ENCODE assay signal across 1 cellular context in genomic region chr1:179016694-179017382, GRCh38.
A peak's percentile ranks its signal among the peaks of the same experiment; 100 is the strongest.
TF ChIP-seq lines count a peak whose summit lies in the region.

No MANE protein-coding gene starts in this region.

TF ChIP-seq in K562, 482 proteins besides CTCF, POLR2A, EP300 and RAD21 (continued from another document and continues in another):
- TF ChIP-seq ARID3B (CRISPR knock-in tag; IDR thresholded peaks at IDR 0.05; ENCODE audit: borderline replicate concordance) (no peak), LEF1 (IDR thresholded peaks at IDR 0.05) (no peak), CLOCK (CRISPR knock-in tag; IDR thresholded peaks at IDR 0.05; ENCODE audit: borderline replicate concordance) (no peak), ZNF77 (CRISPR knock-in tag; IDR thresholded peaks at IDR 0.05) (no peak), SPI1 (IDR thresholded peaks at IDR 0.05; ENCODE audit: borderline replicate concordance, low read depth, low read length) (peak; percentile 71; the same call in 1 of the 2 replicates), RFX1 (IDR thresholded peaks at IDR 0.05) (no peak), MTA1 (IDR thresholded peaks at IDR 0.05; ENCODE audit: borderline replicate concordance) (no peak), ZSCAN32 (CRISPR knock-in tag; IDR thresholded peaks at IDR 0.05) (no peak), ZNF75A (CRISPR knock-in tag; IDR thresholded peaks at IDR 0.05) (no peak), ZNF407 (IDR thresholded peaks at IDR 0.05; ENCODE audit: low read depth) (no peak), ZBTB1 (CRISPR knock-in tag; IDR thresholded peaks at IDR 0.05; ENCODE audit: borderline replicate concordance, low read depth) (no peak), MYBL2 (IDR thresholded peaks at IDR 0.05; ENCODE audit: low read depth) (no peak), MYBL2 (CRISPR knock-in tag; IDR thresholded peaks at IDR 0.05; ENCODE audit: borderline replicate concordance) (no peak), SMARCA5 (IDR thresholded peaks at IDR 0.05) (no peak), ATF3 (IDR thresholded peaks at IDR 0.05) (peak; percentile 7; the same call in 1 of the 2 replicates), ATF3 (CRISPR knock-in tag; conservative IDR thresholded peaks at IDR 0.05) (no peak), ZNF24 (IDR thresholded peaks at IDR 0.05) (no peak), HDAC1 (IDR thresholded peaks at IDR 0.05) (peak in 1 of 2 experiments; percentile 85; a peak in 2 of 4 replicates), MIER1 (IDR thresholded peaks at IDR 0.05; ENCODE audit: low read depth) (no peak), GABPB1 (CRISPR knock-in tag; IDR thresholded peaks at IDR 0.05) (no peak), RNF2 (IDR thresholded peaks at IDR 0.05) (peak; percentile 81), CHD2 (IDR thresholded peaks at IDR 0.05; ENCODE audit: low read depth, low read length) (no peak), ZNF280A (IDR thresholded peaks at IDR 0.05; ENCODE audit: low read depth, partially characterized antibody) (no peak), PYGO2 (tag; IDR thresholded peaks at IDR 0.05) (no peak), ZNF324 (CRISPR knock-in tag; IDR thresholded peaks at IDR 0.05) (no peak), ESRRB (CRISPR knock-in tag; IDR thresholded peaks at IDR 0.05; ENCODE audit: borderline replicate concordance) (no peak), NFE2 (IDR thresholded peaks at IDR 0.05; ENCODE audit: low read depth) (peak; percentile 35; the same call in 1 of the 2 replicates), ZEB2 (IDR thresholded peaks at IDR 0.05) (no peak), MITF (IDR thresholded peaks at IDR 0.05) (no peak), KDM2B (CRISPR knock-in tag; IDR thresholded peaks at IDR 0.05) (no peak), PTTG1 (tag; IDR thresholded peaks at IDR 0.05; ENCODE audit: low read depth) (no peak), AFF4 (CRISPR knock-in tag; IDR thresholded peaks at IDR 0.05) (no peak), POLR2AphosphoS5 (IDR thresholded peaks at IDR 0.05; ENCODE audit: control insufficient read depth, insufficient read depth, low read depth, low read length) (peak; percentile 74), KLF6 (CRISPR knock-in tag; IDR thresholded peaks at IDR 0.05; ENCODE audit: borderline replicate concordance) (peak; percentile 77), FOXA1 (IDR thresholded peaks at IDR 0.05; ENCODE audit: borderline replicate concordance) (no peak), HBP1 (CRISPR knock-in tag; IDR thresholded peaks at IDR 0.05) (no peak), EP400 (IDR thresholded peaks at IDR 0.05) (peak; percentile 38; the same call in 1 of the 2 replicates), ETS1 (conservative IDR thresholded peaks at IDR 0.05; ENCODE audit: control insufficient read depth, low read depth, low read length) (no peak), ZNF780A (CRISPR knock-in tag; IDR thresholded peaks at IDR 0.05) (no peak)
